Comparison of ENCODE assay signal across 8 cellular contexts in the genomic region with DNA sequence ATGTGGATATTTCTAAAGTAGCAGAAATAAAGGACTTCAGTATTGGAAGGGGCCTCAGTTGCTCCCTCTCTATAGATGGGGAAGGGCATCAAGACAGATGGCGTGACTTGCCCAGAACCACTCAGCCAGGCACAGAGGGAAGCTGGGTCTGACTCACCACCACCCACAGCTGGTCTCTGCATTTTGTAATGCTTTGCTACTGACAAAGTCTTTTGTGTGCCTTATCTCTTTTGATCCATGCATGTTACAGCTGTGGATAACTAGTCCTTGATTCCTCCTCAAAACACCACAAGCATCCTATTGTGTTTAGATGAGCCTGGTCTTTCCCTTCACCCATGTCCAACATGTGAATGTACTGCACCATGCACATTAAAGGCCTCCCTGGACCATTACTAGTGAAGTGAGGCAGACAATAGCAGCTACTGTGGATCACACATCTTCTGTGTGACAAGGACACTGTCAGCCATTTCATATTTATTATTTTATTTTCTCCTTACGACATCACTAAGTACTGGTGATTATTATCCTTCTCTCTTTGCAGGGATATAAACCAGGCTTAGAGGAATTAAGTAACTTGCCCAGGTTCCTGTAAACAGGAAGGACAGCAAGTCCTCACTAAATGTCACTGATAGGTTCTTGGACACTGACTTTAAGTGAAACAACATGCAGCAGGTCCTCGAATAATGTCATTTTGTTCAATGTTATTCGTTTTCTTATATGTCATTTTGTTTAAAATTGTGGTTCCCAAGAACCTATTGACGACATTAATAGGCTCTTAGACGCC. TPM values are rescaled to one million over a fixed set of nuclear protein-coding genes. Genes with fewer than 3 reads are reported as not detected.
DNase-seq lines count a peak whose midpoint lies in the region; ATAC-seq lines count a peak whose summit lies in the region.

No MANE protein-coding gene starts in this region.

- no peak overlapping the region for H3K9ac ChIP-seq in neuronal stem cell (ENCODE audit: low read depth, low read length, poor library complexity)

- WGBS in neuronal stem cell (ENCODE audit: extremely low coverage in 2 of 2, insufficient read length in 2 of 2, insufficient replicate concordance in 1 of 2), 2 donors, result no CpG with 5 or more reads among the region's 6 CpGs

- H3K23ac ChIP-seq in neuronal stem cell (ENCODE audit: low read depth, low read length, poor library complexity), result no peak overlapping the region

- no peak overlapping the region for H2BK120ac ChIP-seq in neuronal stem cell (ENCODE audit: low read depth, low read length)

- H3K9me3 Mint-ChIP-seq in activated naive CD8-positive, alpha-beta T cell (ENCODE audit: low read depth), result no peaks in the 10 kb centered on the region
- H3K9me3 Mint-ChIP-seq in activated naive CD8-positive, alpha-beta T cell treated with anti-CD3 and anti-CD28 coated beads for 36 hours, result no peaks in the 10 kb centered on the region

- H3K27me3 ChIP-seq in neuronal stem cell (ENCODE audit: control insufficient read depth in 3 of 3, insufficient read depth in 3 of 3, low read depth in 1 of 3, low read length in 3 of 3), result peaks cover 0 to 3% (median 0%) of the 10 kb centered on the region in 3 experiments

- H2AK5ac ChIP-seq in neuronal stem cell (ENCODE audit: low read depth, low read length), result no peak overlapping the region

- H3K36me3 Mint-ChIP-seq in activated naive CD8-positive, alpha-beta T cell, result no peaks in the 10 kb centered on the region
- H3K36me3 Mint-ChIP-seq in activated naive CD8-positive, alpha-beta T cell treated with anti-CD3 and anti-CD28 coated beads for 36 hours, result no peaks in the 10 kb centered on the region

- H2AFZ ChIP-seq in neuronal stem cell (ENCODE audit: low read length), result no peak overlapping the region

- no peak for DNase-seq in activated naive CD8-positive, alpha-beta T cell treated with anti-CD3 and anti-CD28 coated beads for 36 hours
- DNase-seq in NOMO-1 treated with dmso at 0.1 percent for 144 hours (lab: John Stamatoyannopoulos, UW; ENCODE audit: unreplicated experiment) (peak; percentile 58), dedifferentiated amniotic fluid mesenchymal stem cell (ENCODE audit: extremely low spot score) (peak; percentile 20), smooth muscle cell of the brain vasculature (ENCODE audit: low read depth, low spot score) (peak; percentile 32), neuronal stem cell (ENCODE audit: low spot score) (no peak), mucosa of gallbladder (ENCODE audit: low spot score) (no peak)

- no peak overlapping the region for H3K27ac ChIP-seq in neuronal stem cell (replicated peaks; ENCODE audit: low read length)

- no peak overlapping the region for H3K14ac ChIP-seq in neuronal stem cell (ENCODE audit: low read length)

- H3K18ac ChIP-seq in neuronal stem cell (ENCODE audit: low read length), result no peak overlapping the region

- peak overlapping the region; percentile 61 for H3K27ac Mint-ChIP-seq in activated naive CD8-positive, alpha-beta T cell
- H3K27ac Mint-ChIP-seq in activated naive CD8-positive, alpha-beta T cell treated with anti-CD3 and anti-CD28 coated beads for 36 hours, result no peak overlapping the region

- H3K79me1 ChIP-seq in neuronal stem cell (ENCODE audit: low read depth, low read length), result no peaks in the 10 kb centered on the region

- H2BK15ac ChIP-seq in neuronal stem cell (ENCODE audit: low read length), result no peak overlapping the region

- peaks cover 10% of the 10 kb centered on the region for H3K4me1 Mint-ChIP-seq in activated naive CD8-positive, alpha-beta T cell (ENCODE audit: low read depth)
- H3K4me1 Mint-ChIP-seq in activated naive CD8-positive, alpha-beta T cell treated with anti-CD3 and anti-CD28 coated beads for 36 hours, result peaks cover 21% of the 10 kb centered on the region

- H3K9me3 ChIP-seq in neuronal stem cell (replicated peaks in 1 of 2; ENCODE audit: control insufficient read depth in 2 of 2, insufficient read depth in 1 of 2, low read depth in 1 of 2, low read length in 2 of 2), result peaks cover 0 to 2% of the 10 kb centered on the region in 2 donors

- H2BK12ac ChIP-seq in neuronal stem cell (ENCODE audit: low read length), result no peak overlapping the region

- no peak overlapping the region for H3K4me3 Mint-ChIP-seq in activated naive CD8-positive, alpha-beta T cell
- no peak overlapping the region for H3K4me3 Mint-ChIP-seq in activated naive CD8-positive, alpha-beta T cell treated with anti-CD3 and anti-CD28 coated beads for 36 hours

- peaks cover 0 to 2% of the 10 kb centered on the region in 2 donors for H3K4me1 ChIP-seq in neuronal stem cell (ENCODE audit: control insufficient read depth in 2 of 2, insufficient read depth in 1 of 2, low read depth in 1 of 2, low read length in 2 of 2)

- peak; percentile 76 for ATAC-seq in HG02588 (IDR thresholded peaks at IDR 0.05; ENCODE audit: unreplicated experiment)

- no peak overlapping the region for H4K8ac ChIP-seq in neuronal stem cell (ENCODE audit: low read depth, low read length)

- no peak overlapping the region for H4K91ac ChIP-seq in neuronal stem cell (ENCODE audit: low read depth, low read length, poor library complexity)

- no peaks in the 10 kb centered on the region for H3K27me3 Mint-ChIP-seq in activated naive CD8-positive, alpha-beta T cell
- no peaks in the 10 kb centered on the region for H3K27me3 Mint-ChIP-seq in activated naive CD8-positive, alpha-beta T cell treated with anti-CD3 and anti-CD28 coated beads for 36 hours

- H3K4ac ChIP-seq in neuronal stem cell (ENCODE audit: low read length), result no peak overlapping the region

- no peak overlapping the region for H3K4me2 ChIP-seq in neuronal stem cell (ENCODE audit: insufficient read depth, low read length, poor library complexity, severe bottlenecking)

- no peak overlapping the region for H2BK5ac ChIP-seq in neuronal stem cell (ENCODE audit: low read length)

- no peak overlapping the region for H3K4me3 ChIP-seq in neuronal stem cell (ENCODE audit: low read length in 2 of 2)

- no peaks in the 10 kb centered on the region for H3K36me3 ChIP-seq in neuronal stem cell (replicated peaks in 1 of 2; ENCODE audit: control insufficient read depth in 2 of 2, insufficient read depth in 2 of 2, low read length in 2 of 2)

RNA-seq across cellular contexts. Expression of gene IL37, which starts 29.6 kb away (rescaled TPM):
- not detected for total RNA-seq in activated naive CD8-positive, alpha-beta T cell treated with anti-CD3 and anti-CD28 coated beads for 36 hours
- polyA plus RNA-seq in neuronal stem cell (2013, experiment 1 of 2), result 0.07 TPM
- polyA plus RNA-seq in neuronal stem cell (2013, experiment 2 of 2), result 0.07 TPM
- total RNA-seq in mucosa of gallbladder, result 0.29 TPM

RNA-seq across cellular contexts. Expression of gene IL1B, which starts 44.8 kb away (rescaled TPM):
- not detected for total RNA-seq in activated naive CD8-positive, alpha-beta T cell treated with anti-CD3 and anti-CD28 coated beads for 36 hours
- not detected for polyA plus RNA-seq in neuronal stem cell (2013, experiment 1 of 2)
- not detected for polyA plus RNA-seq in neuronal stem cell (2013, experiment 2 of 2)
- 33.2 TPM for total RNA-seq in mucosa of gallbladder

Comparison
In these comparisons a context has a peak if more than half of its experiments do, and no peak if none do; other contexts are left out.
1. DNase-seq: peak in NOMO-1 treated with dmso at 0.1 percent for 144 hours (single experiment), dedifferentiated amniotic fluid mesenchymal stem cell (single experiment) and smooth muscle cell of the brain vasculature (single experiment); none in activated naive CD8-positive, alpha-beta T cell treated with anti-CD3 and anti-CD28 coated beads for 36 hours (single experiment), neuronal stem cell (single experiment) and mucosa of gallbladder (single experiment).
2. RNA of gene IL1B, which starts 44.8 kb away (total RNA-seq): 33.2 TPM in mucosa of gallbladder (single experiment); not detected in activated naive CD8-positive, alpha-beta T cell treated with anti-CD3 and anti-CD28 coated beads for 36 hours; every median in the first group is over 10 times any median in the second.